Comparison of ENCODE assay signal across 1 cellular context in the genomic region with DNA sequence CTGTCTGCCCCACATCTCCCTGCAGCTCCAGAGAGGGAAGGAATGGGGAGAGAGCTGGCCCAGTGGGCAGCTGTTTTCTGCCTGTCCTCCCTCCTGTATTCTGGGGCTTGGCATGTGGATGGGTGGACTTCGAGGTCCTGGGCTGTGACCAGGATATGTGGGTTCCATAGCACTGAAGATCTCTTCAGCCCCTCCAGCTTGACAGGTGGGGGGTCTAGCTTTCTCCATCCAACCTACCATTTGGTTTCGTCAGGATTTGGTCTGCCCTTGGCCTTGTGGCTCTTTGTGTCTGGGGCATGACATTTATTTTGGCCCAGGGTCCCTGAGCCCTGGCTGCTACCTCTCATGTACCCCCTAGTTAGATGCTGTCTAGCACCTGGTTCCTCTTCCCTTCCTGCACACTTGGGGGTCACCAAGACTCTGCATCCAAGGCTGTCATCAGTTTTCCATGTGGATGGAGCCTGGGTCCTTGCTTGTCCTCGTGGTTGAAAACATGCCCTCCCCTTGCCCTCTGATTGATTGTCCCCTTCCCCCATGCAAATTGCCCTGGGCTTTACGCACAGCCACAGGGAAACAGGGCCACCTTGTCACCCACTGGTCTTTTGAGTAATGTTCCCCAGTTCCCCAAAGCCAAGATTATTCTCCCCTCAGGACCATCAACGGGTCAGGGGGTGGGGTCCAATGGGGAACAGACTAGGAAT.
TF ChIP-seq lines count a peak whose summit lies in the region.

No MANE protein-coding gene starts in this region.

TF ChIP-seq in HepG2, 621 proteins besides CTCF, POLR2A, EP300 and RAD21:
- TF ChIP-seq HOXA7 (CRISPR knock-in tag; IDR thresholded peaks at IDR 0.05) (no peak), THAP11 (CRISPR knock-in tag; IDR thresholded peaks at IDR 0.05) (no peak), GABPA (IDR thresholded peaks at IDR 0.05; ENCODE audit: low read depth, low read length) (no peak), GABPA (CRISPR knock-in tag; IDR thresholded peaks at IDR 0.05; ENCODE audit: low read depth) (no peak), SRSF4 (IDR thresholded peaks at IDR 0.05; ENCODE audit: low read depth, low read length, poor library complexity, severe bottlenecking) (no peak), CEBPZ (IDR thresholded peaks at IDR 0.05; ENCODE audit: low read length) (no peak), TBX2 (CRISPR knock-in tag; IDR thresholded peaks at IDR 0.05; ENCODE audit: borderline replicate concordance) (no peak), KLF13 (CRISPR knock-in tag; IDR thresholded peaks at IDR 0.05) (no peak)
- TF ChIP-seq, protein P1, sequence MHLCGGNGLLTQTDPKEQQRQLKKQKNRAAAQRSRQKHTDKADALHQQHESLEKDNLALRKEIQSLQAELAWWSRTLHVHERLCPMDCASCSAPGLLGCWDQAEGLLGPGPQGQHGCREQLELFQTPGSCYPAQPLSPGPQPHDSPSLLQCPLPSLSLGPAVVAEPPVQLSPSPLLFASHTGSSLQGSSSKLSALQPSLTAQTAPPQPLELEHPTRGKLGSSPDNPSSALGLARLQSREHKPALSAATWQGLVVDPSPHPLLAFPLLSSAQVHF (CRISPR knock-in tag; IDR thresholded peaks at IDR 0.05), result no peak
